Comparison of ENCODE assay signal across 8 cellular contexts in genomic region chr10:102245101-102245931, GRCh38. TPM values are rescaled to one million over a fixed set of nuclear protein-coding genes. Genes with fewer than 3 reads are reported as not detected.
A peak's percentile ranks its signal among the peaks of the same experiment; 100 is the strongest.
DNase-seq lines count a peak whose midpoint lies in the region; ATAC-seq and TF ChIP-seq lines count a peak whose summit lies in the region.

A gene with protein sequence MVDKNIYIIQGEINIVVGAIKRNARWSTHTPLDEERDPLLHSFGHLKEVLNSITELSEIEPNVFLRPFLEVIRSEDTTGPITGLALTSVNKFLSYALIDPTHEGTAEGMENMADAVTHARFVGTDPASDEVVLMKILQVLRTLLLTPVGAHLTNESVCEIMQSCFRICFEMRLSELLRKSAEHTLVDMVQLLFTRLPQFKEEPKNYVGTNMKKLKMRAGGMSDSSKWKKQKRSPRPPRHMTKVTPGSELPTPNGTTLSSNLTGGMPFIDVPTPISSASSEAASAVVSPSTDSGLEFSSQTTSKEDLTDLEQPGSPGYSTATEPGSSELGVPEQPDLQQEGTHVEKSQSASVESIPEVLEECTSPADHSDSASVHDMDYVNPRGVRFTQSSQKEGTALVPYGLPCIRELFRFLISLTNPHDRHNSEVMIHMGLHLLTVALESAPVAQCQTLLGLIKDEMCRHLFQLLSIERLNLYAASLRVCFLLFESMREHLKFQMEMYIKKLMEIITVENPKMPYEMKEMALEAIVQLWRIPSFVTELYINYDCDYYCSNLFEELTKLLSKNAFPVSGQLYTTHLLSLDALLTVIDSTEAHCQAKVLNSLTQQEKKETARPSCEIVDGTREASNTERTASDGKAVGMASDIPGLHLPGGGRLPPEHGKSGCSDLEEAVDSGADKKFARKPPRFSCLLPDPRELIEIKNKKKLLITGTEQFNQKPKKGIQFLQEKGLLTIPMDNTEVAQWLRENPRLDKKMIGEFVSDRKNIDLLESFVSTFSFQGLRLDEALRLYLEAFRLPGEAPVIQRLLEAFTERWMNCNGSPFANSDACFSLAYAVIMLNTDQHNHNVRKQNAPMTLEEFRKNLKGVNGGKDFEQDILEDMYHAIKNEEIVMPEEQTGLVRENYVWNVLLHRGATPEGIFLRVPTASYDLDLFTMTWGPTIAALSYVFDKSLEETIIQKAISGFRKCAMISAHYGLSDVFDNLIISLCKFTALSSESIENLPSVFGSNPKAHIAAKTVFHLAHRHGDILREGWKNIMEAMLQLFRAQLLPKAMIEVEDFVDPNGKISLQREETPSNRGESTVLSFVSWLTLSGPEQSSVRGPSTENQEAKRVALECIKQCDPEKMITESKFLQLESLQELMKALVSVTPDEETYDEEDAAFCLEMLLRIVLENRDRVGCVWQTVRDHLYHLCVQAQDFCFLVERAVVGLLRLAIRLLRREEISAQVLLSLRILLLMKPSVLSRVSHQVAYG (N-terminal part only) (plus strand): TSS chr10:102245532. CDS start chr10:102258939, 13,407 bp downstream.

- peaks cover 44% of the 10 kb centered on the region for H3K36me3 Mint-ChIP-seq in activated T-cell treated with anti-CD3 and anti-CD28 coated beads, Interleukin-2, amount 50 U/mL, for 24 hours (ENCODE audit: low read depth)

- H3K4me1 Mint-ChIP-seq in activated T-cell treated with anti-CD3 and anti-CD28 coated beads, Interleukin-2, amount 50 U/mL, for 24 hours (ENCODE audit: low read depth), result peaks cover 60% of the 10 kb centered on the region

- H3K9me3 Mint-ChIP-seq in activated T-cell treated with anti-CD3 and anti-CD28 coated beads, Interleukin-2, amount 50 U/mL, for 24 hours, result no peaks in the 10 kb centered on the region

- peak; percentile 85 for ATAC-seq in GM21717 (IDR thresholded peaks at IDR 0.05; ENCODE audit: unreplicated experiment)

- no peak for TF ChIP-seq CTCF in epithelial cell of proximal tubule (conservative IDR thresholded peaks at IDR 0.05; ENCODE audit: low read depth, low read length)

- peak within 1 kb of the TSS; percentile 93 for H3K4me3 ChIP-seq in epithelial cell of proximal tubule (ENCODE audit: low read depth, low read length)

- in situ Hi-C loops in KBM-7 (cut with MboI; ENCODE audit: low pct_unique_long_range_greater_than_20kb, low sequenced_read_pairs), result loop anchor here (25.0 kb wide), 1 partner anchor 242 kb away; no protein-coding TSS in a partner anchor

- peak within 1 kb of the TSS; percentile 98 for H3K4me3 Mint-ChIP-seq in activated T-cell treated with anti-CD3 and anti-CD28 coated beads, Interleukin-2, amount 50 U/mL, for 24 hours

- peak within 1 kb of the TSS; percentile 97 for H3K27ac Mint-ChIP-seq in activated T-cell treated with anti-CD3 and anti-CD28 coated beads, Interleukin-2, amount 50 U/mL, for 24 hours

- DNase-seq in DMS153 treated with DMSO at 0.1 percent for 48 hours (lab: John Stamatoyannopoulos, UW; ENCODE audit: unreplicated experiment) (peak; percentile 99), KBM-7 (peak; percentile 100), epithelial cell of proximal tubule (ENCODE audit: low read depth) (peak; percentile 99), mucosa of gallbladder (ENCODE audit: low spot score) (peak; percentile 95)
- DNase-seq in activated T-cell treated with anti-CD3 and anti-CD28 coated beads, Interleukin-2, amount 50 U/mL, for 24 hours, result peak; percentile 88
- DNase-seq in stimulated activated CD8-positive, alpha-beta memory T cell treated with anti-CD3 and anti-CD28 coated beads, Interleukin-4, amount 100 ng/mL, for 4 hours (ENCODE audit: low read depth in 2 of 2, low spot score in 1 of 2), result peak; percentile 65 to 79

- H3K27me3 Mint-ChIP-seq in activated T-cell treated with anti-CD3 and anti-CD28 coated beads, Interleukin-2, amount 50 U/mL, for 24 hours, result peaks cover 32% of the 10 kb centered on the region

TF ChIP-seq in PFSK-1, 5 proteins besides CTCF, POLR2A, EP300 and RAD21:
- 0 out of 2 replicates have a peak, but pooled peaks have one; percentile 58 for TF ChIP-seq TAF1 (IDR thresholded peaks at IDR 0.05; ENCODE audit: borderline replicate concordance, insufficient read depth, low read length)
- peak; percentile 41 for TF ChIP-seq FOXP2 (optimal IDR thresholded peaks at IDR 0.05; ENCODE audit: borderline replicate concordance, extremely low read depth, extremely low read length, insufficient read depth)
- TF ChIP-seq SIN3A (IDR thresholded peaks at IDR 0.05; ENCODE audit: borderline replicate concordance, insufficient read depth, low read length), result peak; percentile 31; the same call in 1 of the 2 replicates
- no peak for TF ChIP-seq REST (IDR thresholded peaks at IDR 0.05; ENCODE audit: insufficient read depth in 1 of 2, low read depth in 2 of 2, low read length in 2 of 2)
- no peak; the same call in 1 of the 2 replicates for TF ChIP-seq POLR2AphosphoS5 (IDR thresholded peaks at IDR 0.05; ENCODE audit: low read depth, low read length)

RNA-seq across cellular contexts. Expression of the gene that starts here (rescaled TPM):
- polyA plus RNA-seq in PFSK-1 (2012; ENCODE audit: insufficient read length, low read depth), result 21.9 TPM
- total RNA-seq in epithelial cell of proximal tubule (30.7 and 36.3 TPM in 2 replicates), mucosa of gallbladder (52.8 TPM)

Comparison
In these comparisons a context has a peak if more than half of its experiments do, and no peak if none do; other contexts are left out.
1. Peak in every context shown above with its lines: DNase-seq, ATAC-seq and H3K4me3 ChIP-seq.